In the genomic region with DNA sequence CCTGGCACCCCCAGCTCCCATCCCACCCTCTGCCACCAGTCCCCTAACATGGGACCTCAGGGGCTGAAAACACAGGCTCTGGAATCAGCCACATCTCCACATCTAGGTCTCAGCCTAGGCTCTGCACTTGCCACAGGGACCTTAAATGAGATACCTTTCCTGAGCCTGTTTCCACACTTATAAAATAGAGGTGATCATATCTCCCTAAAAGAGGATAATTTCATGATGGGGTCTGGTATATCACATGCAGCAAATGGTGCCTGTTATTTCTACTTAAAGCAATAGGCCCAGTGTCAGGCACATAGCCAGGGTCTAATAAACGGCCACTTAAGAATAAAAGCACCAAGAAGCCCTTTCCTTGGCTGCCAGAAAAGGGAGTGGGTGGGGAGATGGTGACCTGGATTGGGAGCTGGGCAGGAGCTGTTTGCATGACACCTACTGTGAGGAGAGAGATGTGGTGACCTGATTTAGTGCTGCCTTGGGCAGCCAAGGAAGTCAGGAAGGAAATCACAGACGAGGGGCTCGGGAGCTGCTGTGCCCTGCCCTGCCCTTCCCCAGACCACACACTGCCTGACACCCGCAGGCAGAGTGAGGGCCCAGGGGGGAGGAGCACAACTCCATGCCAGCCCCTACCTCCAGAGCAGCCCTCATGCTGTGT, we compare ENCODE assay signal across 1 cellular context.
TF ChIP-seq lines count a peak whose summit lies in the region.

No MANE protein-coding gene starts in this region.

TF ChIP-seq in HEK293, 187 proteins besides CTCF, POLR2A, EP300 and RAD21 (continued from another document):
- TF ChIP-seq, protein P1, sequence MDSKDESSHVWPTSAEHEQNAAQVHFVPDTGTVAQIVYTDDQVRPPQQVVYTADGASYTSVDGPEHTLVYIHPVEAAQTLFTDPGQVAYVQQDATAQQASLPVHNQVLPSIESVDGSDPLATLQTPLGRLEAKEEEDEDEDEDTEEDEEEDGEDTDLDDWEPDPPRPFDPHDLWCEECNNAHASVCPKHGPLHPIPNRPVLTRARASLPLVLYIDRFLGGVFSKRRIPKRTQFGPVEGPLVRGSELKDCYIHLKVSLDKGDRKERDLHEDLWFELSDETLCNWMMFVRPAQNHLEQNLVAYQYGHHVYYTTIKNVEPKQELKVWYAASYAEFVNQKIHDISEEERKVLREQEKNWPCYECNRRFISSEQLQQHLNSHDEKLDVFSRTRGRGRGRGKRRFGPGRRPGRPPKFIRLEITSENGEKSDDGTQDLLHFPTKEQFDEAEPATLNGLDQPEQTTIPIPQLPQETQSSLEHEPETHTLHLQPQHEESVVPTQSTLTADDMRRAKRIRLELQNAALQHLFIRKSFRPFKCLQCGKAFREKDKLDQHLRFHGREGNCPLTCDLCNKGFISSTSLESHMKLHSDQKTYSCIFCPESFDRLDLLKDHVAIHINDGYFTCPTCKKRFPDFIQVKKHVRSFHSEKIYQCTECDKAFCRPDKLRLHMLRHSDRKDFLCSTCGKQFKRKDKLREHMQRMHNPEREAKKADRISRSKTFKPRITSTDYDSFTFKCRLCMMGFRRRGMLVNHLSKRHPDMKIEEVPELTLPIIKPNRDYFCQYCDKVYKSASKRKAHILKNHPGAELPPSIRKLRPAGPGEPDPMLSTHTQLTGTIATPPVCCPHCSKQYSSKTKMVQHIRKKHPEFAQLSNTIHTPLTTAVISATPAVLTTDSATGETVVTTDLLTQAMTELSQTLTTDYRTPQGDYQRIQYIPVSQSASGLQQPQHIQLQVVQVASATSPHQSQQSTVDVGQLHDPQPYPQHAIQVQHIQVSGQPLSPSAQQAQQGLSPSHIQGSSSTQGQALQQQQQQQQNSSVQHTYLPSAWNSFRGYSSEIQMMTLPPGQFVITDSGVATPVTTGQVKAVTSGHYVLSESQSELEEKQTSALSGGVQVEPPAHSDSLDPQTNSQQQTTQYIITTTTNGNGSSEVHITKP (tag by site-specific recombination; IDR thresholded peaks at IDR 0.05): no peak
- TF ChIP-seq ZSCAN30 (tag by site-specific recombination; IDR thresholded peaks at IDR 0.05): no peak
- no peak for TF ChIP-seq ZNF624 (tag by site-specific recombination; IDR thresholded peaks at IDR 0.05)
- TF ChIP-seq, protein P2, sequence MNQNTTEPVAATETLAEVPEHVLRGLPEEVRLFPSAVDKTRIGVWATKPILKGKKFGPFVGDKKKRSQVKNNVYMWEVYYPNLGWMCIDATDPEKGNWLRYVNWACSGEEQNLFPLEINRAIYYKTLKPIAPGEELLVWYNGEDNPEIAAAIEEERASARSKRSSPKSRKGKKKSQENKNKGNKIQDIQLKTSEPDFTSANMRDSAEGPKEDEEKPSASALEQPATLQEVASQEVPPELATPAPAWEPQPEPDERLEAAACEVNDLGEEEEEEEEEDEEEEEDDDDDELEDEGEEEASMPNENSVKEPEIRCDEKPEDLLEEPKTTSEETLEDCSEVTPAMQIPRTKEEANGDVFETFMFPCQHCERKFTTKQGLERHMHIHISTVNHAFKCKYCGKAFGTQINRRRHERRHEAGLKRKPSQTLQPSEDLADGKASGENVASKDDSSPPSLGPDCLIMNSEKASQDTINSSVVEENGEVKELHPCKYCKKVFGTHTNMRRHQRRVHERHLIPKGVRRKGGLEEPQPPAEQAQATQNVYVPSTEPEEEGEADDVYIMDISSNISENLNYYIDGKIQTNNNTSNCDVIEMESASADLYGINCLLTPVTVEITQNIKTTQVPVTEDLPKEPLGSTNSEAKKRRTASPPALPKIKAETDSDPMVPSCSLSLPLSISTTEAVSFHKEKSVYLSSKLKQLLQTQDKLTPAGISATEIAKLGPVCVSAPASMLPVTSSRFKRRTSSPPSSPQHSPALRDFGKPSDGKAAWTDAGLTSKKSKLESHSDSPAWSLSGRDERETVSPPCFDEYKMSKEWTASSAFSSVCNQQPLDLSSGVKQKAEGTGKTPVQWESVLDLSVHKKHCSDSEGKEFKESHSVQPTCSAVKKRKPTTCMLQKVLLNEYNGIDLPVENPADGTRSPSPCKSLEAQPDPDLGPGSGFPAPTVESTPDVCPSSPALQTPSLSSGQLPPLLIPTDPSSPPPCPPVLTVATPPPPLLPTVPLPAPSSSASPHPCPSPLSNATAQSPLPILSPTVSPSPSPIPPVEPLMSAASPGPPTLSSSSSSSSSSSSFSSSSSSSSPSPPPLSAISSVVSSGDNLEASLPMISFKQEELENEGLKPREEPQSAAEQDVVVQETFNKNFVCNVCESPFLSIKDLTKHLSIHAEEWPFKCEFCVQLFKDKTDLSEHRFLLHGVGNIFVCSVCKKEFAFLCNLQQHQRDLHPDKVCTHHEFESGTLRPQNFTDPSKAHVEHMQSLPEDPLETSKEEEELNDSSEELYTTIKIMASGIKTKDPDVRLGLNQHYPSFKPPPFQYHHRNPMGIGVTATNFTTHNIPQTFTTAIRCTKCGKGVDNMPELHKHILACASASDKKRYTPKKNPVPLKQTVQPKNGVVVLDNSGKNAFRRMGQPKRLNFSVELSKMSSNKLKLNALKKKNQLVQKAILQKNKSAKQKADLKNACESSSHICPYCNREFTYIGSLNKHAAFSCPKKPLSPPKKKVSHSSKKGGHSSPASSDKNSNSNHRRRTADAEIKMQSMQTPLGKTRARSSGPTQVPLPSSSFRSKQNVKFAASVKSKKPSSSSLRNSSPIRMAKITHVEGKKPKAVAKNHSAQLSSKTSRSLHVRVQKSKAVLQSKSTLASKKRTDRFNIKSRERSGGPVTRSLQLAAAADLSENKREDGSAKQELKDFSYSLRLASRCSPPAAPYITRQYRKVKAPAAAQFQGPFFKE (tag by site-specific recombination; IDR thresholded peaks at IDR 0.05; ENCODE audit: borderline replicate concordance): no peak
- TF ChIP-seq ZNF785 (tag by site-specific recombination; IDR thresholded peaks at IDR 0.05): no peak
- TF ChIP-seq, protein P3, sequence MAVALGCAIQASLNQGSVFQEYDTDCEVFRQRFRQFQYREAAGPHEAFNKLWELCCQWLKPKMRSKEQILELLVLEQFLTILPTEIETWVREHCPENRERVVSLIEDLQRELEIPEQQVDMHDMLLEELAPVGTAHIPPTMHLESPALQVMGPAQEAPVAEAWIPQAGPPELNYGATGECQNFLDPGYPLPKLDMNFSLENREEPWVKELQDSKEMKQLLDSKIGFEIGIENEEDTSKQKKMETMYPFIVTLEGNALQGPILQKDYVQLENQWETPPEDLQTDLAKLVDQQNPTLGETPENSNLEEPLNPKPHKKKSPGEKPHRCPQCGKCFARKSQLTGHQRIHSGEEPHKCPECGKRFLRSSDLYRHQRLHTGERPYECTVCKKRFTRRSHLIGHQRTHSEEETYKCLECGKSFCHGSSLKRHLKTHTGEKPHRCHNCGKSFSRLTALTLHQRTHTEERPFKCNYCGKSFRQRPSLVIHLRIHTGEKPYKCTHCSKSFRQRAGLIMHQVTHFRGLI (tag by site-specific recombination; IDR thresholded peaks at IDR 0.05): no peak
- TF ChIP-seq ZNF239 (tag by site-specific recombination; IDR thresholded peaks at IDR 0.05): no peak
- TF ChIP-seq ZNF121 (tag by site-specific recombination; IDR thresholded peaks at IDR 0.05): no peak
- no peak for TF ChIP-seq ZNF560 (tag by site-specific recombination; IDR thresholded peaks at IDR 0.05; ENCODE audit: borderline replicate concordance)
- TF ChIP-seq ZBTB1 (tag by site-specific recombination; IDR thresholded peaks at IDR 0.05): no peak
- no peak for TF ChIP-seq ZFP3 (tag by site-specific recombination; IDR thresholded peaks at IDR 0.05; ENCODE audit: low read depth)
- TF ChIP-seq ZNF654 (tag by site-specific recombination; IDR thresholded peaks at IDR 0.05; ENCODE audit: low read depth): no peak
- no peak for TF ChIP-seq ZNF214 (tag by site-specific recombination; IDR thresholded peaks at IDR 0.05; ENCODE audit: borderline replicate concordance)
- TF ChIP-seq, protein P4, sequence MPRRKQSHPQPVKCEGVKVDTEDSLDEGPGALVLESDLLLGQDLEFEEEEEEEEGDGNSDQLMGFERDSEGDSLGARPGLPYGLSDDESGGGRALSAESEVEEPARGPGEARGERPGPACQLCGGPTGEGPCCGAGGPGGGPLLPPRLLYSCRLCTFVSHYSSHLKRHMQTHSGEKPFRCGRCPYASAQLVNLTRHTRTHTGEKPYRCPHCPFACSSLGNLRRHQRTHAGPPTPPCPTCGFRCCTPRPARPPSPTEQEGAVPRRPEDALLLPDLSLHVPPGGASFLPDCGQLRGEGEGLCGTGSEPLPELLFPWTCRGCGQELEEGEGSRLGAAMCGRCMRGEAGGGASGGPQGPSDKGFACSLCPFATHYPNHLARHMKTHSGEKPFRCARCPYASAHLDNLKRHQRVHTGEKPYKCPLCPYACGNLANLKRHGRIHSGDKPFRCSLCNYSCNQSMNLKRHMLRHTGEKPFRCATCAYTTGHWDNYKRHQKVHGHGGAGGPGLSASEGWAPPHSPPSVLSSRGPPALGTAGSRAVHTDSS (tag by site-specific recombination; IDR thresholded peaks at IDR 0.05): no peak
- no peak for TF ChIP-seq ZNF707 (tag by site-specific recombination; IDR thresholded peaks at IDR 0.05)
- TF ChIP-seq ZBTB20 (tag by site-specific recombination; IDR thresholded peaks at IDR 0.05): no peak
- TF ChIP-seq EGR2 (tag by site-specific recombination; IDR thresholded peaks at IDR 0.05; ENCODE audit: low read depth): peak; percentile 36; the same call in 1 of the 2 replicates
- TF ChIP-seq KLF8 (tag by site-specific recombination; IDR thresholded peaks at IDR 0.05): no peak
- peak; percentile 70 for TF ChIP-seq ZNF664 (tag by site-specific recombination; IDR thresholded peaks at IDR 0.05)
- no peak for TF ChIP-seq ZNF670 (tag by site-specific recombination; IDR thresholded peaks at IDR 0.05; ENCODE audit: low read depth)
- TF ChIP-seq ZNF658 (tag by site-specific recombination; IDR thresholded peaks at IDR 0.05): no peak
- TF ChIP-seq ZNF23 (tag by site-specific recombination; IDR thresholded peaks at IDR 0.05; ENCODE audit: borderline replicate concordance): no peak
- TF ChIP-seq ZNF701 (tag by site-specific recombination; IDR thresholded peaks at IDR 0.05): no peak
- TF ChIP-seq ZNF24 (tag by site-specific recombination; IDR thresholded peaks at IDR 0.05): no peak
- TF ChIP-seq ZNF19 (tag by site-specific recombination; IDR thresholded peaks at IDR 0.05; ENCODE audit: low read depth): no peak
- TF ChIP-seq ZNF416 (tag by site-specific recombination; IDR thresholded peaks at IDR 0.05): no peak
